In the genomic region with DNA sequence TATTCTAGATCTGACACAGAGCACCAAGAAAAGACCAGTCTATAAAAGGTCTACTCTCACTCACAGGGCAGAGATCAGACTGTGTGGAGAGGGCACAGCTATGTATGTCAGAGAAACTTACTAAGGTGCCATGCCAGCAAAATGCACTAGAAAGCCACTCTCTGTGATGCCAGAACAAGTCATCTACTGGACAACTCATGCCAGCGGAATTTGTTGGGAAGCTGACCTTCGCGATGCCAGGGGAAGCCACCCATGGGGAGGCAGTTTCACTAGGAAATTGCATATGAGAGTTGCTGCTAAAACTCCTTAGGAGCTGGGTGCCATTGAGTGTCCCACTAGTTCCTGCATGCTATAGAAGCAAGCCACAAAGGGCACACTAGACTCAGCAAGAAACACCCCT, we compare ENCODE assay signal across 8 cellular contexts. TPM values are rescaled to one million over a fixed set of nuclear protein-coding genes. Genes with fewer than 3 reads are reported as not detected.
DNase-seq lines count a peak whose midpoint lies in the region; ATAC-seq and TF ChIP-seq lines count a peak whose summit lies in the region.
"Had no signal": no experiment of that assay in that cellular context is flagged by ENCODE, and none has a peak within 500 bp of the region (broad histone marks: within the 10 kb centered on the region; RNA-seq: fewer than 3 reads in every experiment).

No MANE protein-coding gene starts in this region.

- H3K27me3 ChIP-seq in GM23338 (ENCODE audit: insufficient read depth) (no peaks in the 10 kb centered on the region), skeletal muscle tissue (ENCODE audit: control insufficient read depth in 3 of 3, insufficient read depth in 3 of 3, low read length in 3 of 3) (no peaks in the 10 kb centered on the region), transverse colon (no peaks in the 10 kb centered on the region)

- no peak for TF ChIP-seq EP300 in transverse colon (IDR thresholded peaks at IDR 0.05; ENCODE audit: low read depth)

- no peak for TF ChIP-seq POLR2A in transverse colon (IDR thresholded peaks at IDR 0.05)

- no peak overlapping the region for H3K4me3 ChIP-seq in GM23338
- H3K4me3 ChIP-seq in fibroblast of the aortic adventitia (ENCODE audit: low read depth, low read length) = no peak overlapping the region
- peak overlapping the region in 1 of 3 donors; percentile 23 for H3K4me3 ChIP-seq in skeletal muscle tissue (ENCODE audit: low read length in 3 of 3)
- H3K4me3 ChIP-seq in transverse colon = no peak overlapping the region
- H3K4me3 ChIP-seq: smooth muscle cell had no signal

- DNase-seq in GM23338 (ENCODE audit: low spot score) = no peak
- peak; percentile 64 to 86 for DNase-seq in SW 1271 (lab: John Stamatoyannopoulos, UW)
- DNase-seq in fibroblast of the aortic adventitia (ENCODE audit: low read depth) = peak; percentile 17
- DNase-seq in NCI-H1417 treated with DMSO at 0.1 percent for 48 hours (lab: John Stamatoyannopoulos, UW) = no peak
- DNase-seq in transverse colon = no peak
- no peak for DNase-seq in T-helper 2 cell

- 0 out of 2 replicates have a peak, but pooled peaks cover 9% of the 10 kb centered on the region for H3K79me2 ChIP-seq in GM23338 (replicated peaks; ENCODE audit: insufficient read depth)

- no peaks in the 10 kb centered on the region for H3K27me3 Mint-ChIP-seq in GM23338 (ENCODE audit: insufficient read depth, low read depth, poor library complexity)

- intact Hi-C loops in transverse colon (cut with DNase I; ENCODE audit: low total_unique reads) = no loop called here

- no peak overlapping the region for H3K4me2 ChIP-seq in GM23338
- H3K4me2 ChIP-seq: smooth muscle cell had no signal

- H3K36me3 ChIP-seq in GM23338 (ENCODE audit: insufficient read depth) (peaks cover 6% of the 10 kb centered on the region), skeletal muscle tissue (ENCODE audit: control insufficient read depth in 3 of 3, insufficient read depth in 3 of 3, low read length in 3 of 3) (peaks cover 3 to 10% (median 3%) of the 10 kb centered on the region in 3 donors), transverse colon (peaks cover 0 to 19% (median 6%) of the 10 kb centered on the region in 4 donors)

- no peaks in the 10 kb centered on the region for H3K9me3 ChIP-seq in skeletal muscle tissue (ENCODE audit: control insufficient read depth in 3 of 3, low read length in 3 of 3)
- H3K9me3 ChIP-seq in transverse colon = no peaks in the 10 kb centered on the region

- H3K4me1 Mint-ChIP-seq in GM23338 = no peaks in the 10 kb centered on the region

- no peak overlapping the region for H2AFZ ChIP-seq in GM23338

- H3K9me3 Mint-ChIP-seq in GM23338 = no peaks in the 10 kb centered on the region

- H3F3A ChIP-seq in GM23338 (replicated peaks; ENCODE audit: low read depth) = no peaks in the 10 kb centered on the region

- 100% methylated on average over 3 of the region's 3 CpGs; no CpG with 5 or more reads in 1 of the 2 donors for WGBS in transverse colon (ENCODE audit: low coverage in 1 of 2), 2 donors

- no peak overlapping the region for H3K9ac ChIP-seq in skeletal muscle tissue (ENCODE audit: low read depth in 1 of 3, low read length in 3 of 3)

- H3K4me1 ChIP-seq in GM23338 (ENCODE audit: insufficient read depth) (no peaks in the 10 kb centered on the region), skeletal muscle tissue (ENCODE audit: control insufficient read depth in 3 of 3, insufficient read depth in 3 of 3, low read length in 3 of 3) (peaks cover 2 to 8% (median 8%) of the 10 kb centered on the region in 3 donors), transverse colon (peaks cover 0 to 3% (median 0%) of the 10 kb centered on the region in 4 donors)

- H3K27ac ChIP-seq in GM23338 (ENCODE audit: low read depth) = no peak overlapping the region
- peak overlapping the region; percentile 23 for H3K27ac ChIP-seq in skeletal muscle tissue (ENCODE audit: low read depth, low read length)
- H3K27ac ChIP-seq in transverse colon = no peak overlapping the region

- H3K9me2 ChIP-seq in GM23338 (ENCODE audit: insufficient read depth) = no peaks in the 10 kb centered on the region

- peaks cover 29% of the 10 kb centered on the region; the same call in 2 of the 3 replicates for H3K36me3 Mint-ChIP-seq in GM23338 (ENCODE audit: low read depth)

- H3K4me3 Mint-ChIP-seq in GM23338 = no peak overlapping the region

- in situ Hi-C loops in transverse colon (cut with MboI; ENCODE audit: low pct_ligation_motif_present in 1 of 4, low pct_unique_long_range_greater_than_20kb in 1 of 4, low sequenced_read_pairs in 3 of 4) = no loop called here

- TF ChIP-seq CTCF in GM23338 (conservative IDR thresholded peaks at IDR 0.05; ENCODE audit: low read depth in 2 of 2) (no peak), fibroblast of the aortic adventitia (IDR thresholded peaks at IDR 0.05; ENCODE audit: insufficient read depth, low read length) (no peak), transverse colon (IDR thresholded peaks at IDR 0.05) (no peak)

- peak; percentile 27; the same call in 1 of the 3 replicates for ATAC-seq in GM23338

- no peak overlapping the region for H3K27ac Mint-ChIP-seq in GM23338

- H4K20me1 ChIP-seq in GM23338 (replicated peaks; ENCODE audit: insufficient read depth) = peaks cover 5% of the 10 kb centered on the region

TF ChIP-seq in GM23338, 12 proteins besides CTCF, POLR2A, EP300 and RAD21 (continues in another document):
- TF ChIP-seq STAT1 (IDR thresholded peaks at IDR 0.05; ENCODE audit: unreplicated experiment) (no peak), JUNB (IDR thresholded peaks at IDR 0.05; ENCODE audit: unreplicated experiment) (no peak), EZH2phosphoT487 (IDR thresholded peaks at IDR 0.05; ENCODE audit: unreplicated experiment) (no peak), ZNF331 (CRISPR knock-in tag; IDR thresholded peaks at IDR 0.05; ENCODE audit: low read depth) (no peak)
- TF ChIP-seq, protein P1, sequence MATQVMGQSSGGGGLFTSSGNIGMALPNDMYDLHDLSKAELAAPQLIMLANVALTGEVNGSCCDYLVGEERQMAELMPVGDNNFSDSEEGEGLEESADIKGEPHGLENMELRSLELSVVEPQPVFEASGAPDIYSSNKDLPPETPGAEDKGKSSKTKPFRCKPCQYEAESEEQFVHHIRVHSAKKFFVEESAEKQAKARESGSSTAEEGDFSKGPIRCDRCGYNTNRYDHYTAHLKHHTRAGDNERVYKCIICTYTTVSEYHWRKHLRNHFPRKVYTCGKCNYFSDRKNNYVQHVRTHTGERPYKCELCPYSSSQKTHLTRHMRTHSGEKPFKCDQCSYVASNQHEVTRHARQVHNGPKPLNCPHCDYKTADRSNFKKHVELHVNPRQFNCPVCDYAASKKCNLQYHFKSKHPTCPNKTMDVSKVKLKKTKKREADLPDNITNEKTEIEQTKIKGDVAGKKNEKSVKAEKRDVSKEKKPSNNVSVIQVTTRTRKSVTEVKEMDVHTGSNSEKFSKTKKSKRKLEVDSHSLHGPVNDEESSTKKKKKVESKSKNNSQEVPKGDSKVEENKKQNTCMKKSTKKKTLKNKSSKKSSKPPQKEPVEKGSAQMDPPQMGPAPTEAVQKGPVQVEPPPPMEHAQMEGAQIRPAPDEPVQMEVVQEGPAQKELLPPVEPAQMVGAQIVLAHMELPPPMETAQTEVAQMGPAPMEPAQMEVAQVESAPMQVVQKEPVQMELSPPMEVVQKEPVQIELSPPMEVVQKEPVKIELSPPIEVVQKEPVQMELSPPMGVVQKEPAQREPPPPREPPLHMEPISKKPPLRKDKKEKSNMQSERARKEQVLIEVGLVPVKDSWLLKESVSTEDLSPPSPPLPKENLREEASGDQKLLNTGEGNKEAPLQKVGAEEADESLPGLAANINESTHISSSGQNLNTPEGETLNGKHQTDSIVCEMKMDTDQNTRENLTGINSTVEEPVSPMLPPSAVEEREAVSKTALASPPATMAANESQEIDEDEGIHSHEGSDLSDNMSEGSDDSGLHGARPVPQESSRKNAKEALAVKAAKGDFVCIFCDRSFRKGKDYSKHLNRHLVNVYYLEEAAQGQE (IDR thresholded peaks at IDR 0.05; ENCODE audit: unreplicated experiment) = no peak

RNA-seq across cellular contexts. Expression of a gene that starts 58.5 kb away (rescaled TPM):
- 27.5 and 41.6 TPM in 2 replicates for total RNA-seq in GM23338 (2014; rRNA removed; shearing (Covaris generic))
- 52.3 and 55.7 TPM in 2 replicates for polyA plus RNA-seq in GM23338 (2016; fragmentation: Nextera tagmentation; extraction: Ambion mirVana)
- 58.3 and 65.3 TPM in 2 replicates for total RNA-seq in fibroblast of the aortic adventitia (ENCODE audit: low replicate concordance)
- 57.9 TPM for total RNA-seq in skeletal muscle tissue
- total RNA-seq in transverse colon = 10 to 100 TPM; 25.1 to 41.1 (median 34.9) TPM

Comparison
In these comparisons a context has a peak if more than half of its experiments do, and no peak if none do; other contexts are left out.
1. DNase-seq: peak in SW 1271 (2 of 2) and fibroblast of the aortic adventitia (single experiment); none in GM23338 (single experiment), NCI-H1417 treated with DMSO at 0.1 percent for 48 hours (single experiment), transverse colon (single experiment) and T-helper 2 cell (0 of 5).